8 cellular contexts compared by ENCODE assay signal in genomic region chr7:92246363-92247101, GRCh38. TPM values are rescaled to one million over a fixed set of nuclear protein-coding genes. Genes with fewer than 3 reads are reported as not detected.
DNase-seq lines count a peak whose midpoint lies in the region; ATAC-seq, FAIRE-seq and TF ChIP-seq lines count a peak whose summit lies in the region.

No MANE protein-coding gene starts in this region.

- no peaks in the 10 kb centered on the region for H3K27me3 ChIP-seq in A673 (replicated peaks; ENCODE audit: insufficient read depth, low read depth, low read length, poor library complexity)

- no peak for TF ChIP-seq POLR2A in GM12892 (IDR thresholded peaks at IDR 0.05; ENCODE audit: low read depth, low read length)

- peaks cover 4% of the 10 kb centered on the region for H3K36me3 Mint-ChIP-seq in natural killer cell treated with Interleukin-12 subunit alpha and Interleukin-12 subunit beta and Interleukin-15 and Interleukin-18, amount 100 ng/mL, for 72 hours

- H3K27me3 Mint-ChIP-seq in natural killer cell treated with Interleukin-12 subunit alpha and Interleukin-12 subunit beta and Interleukin-15 and Interleukin-18, amount 100 ng/mL, for 72 hours, result no peaks in the 10 kb centered on the region

- BruUV-seq in A673 (replicated peaks; lab: Mats Ljungman, UMichigan), result no TSS peak

- peak; percentile 27 for ATAC-seq in HG02678 (IDR thresholded peaks at IDR 0.05; ENCODE audit: unreplicated experiment)
- ATAC-seq in natural killer cell treated with Interleukin-12 subunit alpha and Interleukin-12 subunit beta and Interleukin-15 and Interleukin-18, amount 100 ng/mL, for 72 hours, result peak; percentile 2 to 46

- H3K4me1 Mint-ChIP-seq in natural killer cell treated with Interleukin-12 subunit alpha and Interleukin-12 subunit beta and Interleukin-15 and Interleukin-18, amount 100 ng/mL, for 72 hours (ENCODE audit: low read depth in 2 of 2), result peaks cover 33 to 41% of the 10 kb centered on the region in 2 donors

- peak overlapping the region; percentile 100 for H3K4me3 Mint-ChIP-seq in natural killer cell treated with Interleukin-12 subunit alpha and Interleukin-12 subunit beta and Interleukin-15 and Interleukin-18, amount 100 ng/mL, for 72 hours

- CTCF ChIA-PET in A673 (lab: Charles Lee), result interaction anchor here (0.6 to 1.1 kb wide), 3 partner anchors 24 to 178 kb away, joined by 3 read pairs; no protein-coding TSS in a partner anchor

- H3K4me1 ChIP-seq in A673 (ENCODE audit: insufficient read depth, low read length, poor library complexity, severe bottlenecking), result peaks cover 20% of the 10 kb centered on the region

- peak overlapping the region; percentile 83 for H3K4me3 ChIP-seq in A673 (ENCODE audit: low read depth, low read length, poor library complexity, severe bottlenecking)

- H3K27ac Mint-ChIP-seq in natural killer cell treated with Interleukin-12 subunit alpha and Interleukin-12 subunit beta and Interleukin-15 and Interleukin-18, amount 100 ng/mL, for 72 hours, result peak overlapping the region; percentile 86 to 100

- peak; percentile 24 for FAIRE-seq in GM12892 (lab: Jason Lieb, UNC)

- H3K9me3 ChIP-seq in A673 (ENCODE audit: low read depth, low read length, poor library complexity, severe bottlenecking), result no peaks in the 10 kb centered on the region

- H3K27ac ChIP-seq in A673 (ENCODE audit: low read depth, low read length, poor library complexity, severe bottlenecking), result peak overlapping the region; percentile 83

- H3K36me3 ChIP-seq in A673 (ENCODE audit: insufficient read depth, low read length, poor library complexity, severe bottlenecking), result peaks cover 5% of the 10 kb centered on the region

- POLR2A ChIA-PET in A673 (lab: Charles Lee; ENCODE audit: low non-redundant PET), result no interaction called here

- DNase-seq in A673 (ENCODE audit: low spot score), result peak; percentile 51
- DNase-seq in GM12892 (ENCODE audit: insufficient read length), result no peak
- peak; percentile 25 for DNase-seq in NCI-H1105 (lab: John Stamatoyannopoulos, UW)
- DNase-seq in activated T-cell treated with anti-CD3 and anti-CD28 coated beads for 4 hours, result peak; percentile 5
- peak; percentile 35 for DNase-seq in fibroblast of peridontal ligament (ENCODE audit: extremely low read depth)
- no peak for DNase-seq in natural killer cell treated with Interleukin-12 subunit alpha and Interleukin-12 subunit beta and Interleukin-15 and Interleukin-18, amount 100 ng/mL, for 72 hours (ENCODE audit: low spot score)
- no peak for DNase-seq in DMS114 treated with DMSO at 0.1 percent for 48 hours (lab: John Stamatoyannopoulos, UW; ENCODE audit: unreplicated experiment)

- TF ChIP-seq CTCF in A673 (conservative IDR thresholded peaks at IDR 0.05; ENCODE audit: low read depth, low read length), result no peak

- no peaks in the 10 kb centered on the region for H3K9me3 Mint-ChIP-seq in natural killer cell treated with Interleukin-12 subunit alpha and Interleukin-12 subunit beta and Interleukin-15 and Interleukin-18, amount 100 ng/mL, for 72 hours

- intact Hi-C loops in A673 (cut with micrococcal nuclease; ENCODE audit: unreplicated experiment), result no loop called here

RNA-seq across cellular contexts. Expression of gene ANKIB1, which starts 0.8 kb away (rescaled TPM):
- total RNA-seq in A673 (2021), result 41.2 and 42.1 TPM in 2 replicates
- polyA plus RNA-seq in GM12892 (2012; ENCODE audit: missing spikeins), result 30.6 TPM
- total RNA-seq in natural killer cell treated with Interleukin-12 subunit alpha and Interleukin-12 subunit beta and Interleukin-15 and Interleukin-18, amount 100 ng/mL, for 72 hours, result 10 to 100 TPM; 48.8 to 66.8 TPM

RNA-seq across cellular contexts. Expression of gene KRIT1, which starts 0.8 kb away (rescaled TPM):
- total RNA-seq in A673 (2021), result 41.3 and 45.7 TPM in 2 replicates
- 29.1 TPM for polyA plus RNA-seq in GM12892 (2012; ENCODE audit: missing spikeins)
- total RNA-seq in natural killer cell treated with Interleukin-12 subunit alpha and Interleukin-12 subunit beta and Interleukin-15 and Interleukin-18, amount 100 ng/mL, for 72 hours, result 10 to 100 TPM; 51.6 to 61.0 TPM

Comparison
In these comparisons a context has a peak if more than half of its experiments do, and no peak if none do; other contexts are left out.
1. DNase-seq: peak in A673 (single experiment), NCI-H1105 (single experiment), activated T-cell treated with anti-CD3 and anti-CD28 coated beads for 4 hours (single experiment) and fibroblast of peridontal ligament (single experiment); none in GM12892 (single experiment), natural killer cell treated with Interleukin-12 subunit alpha and Interleukin-12 subunit beta and Interleukin-15 and Interleukin-18, amount 100 ng/mL, for 72 hours (single experiment) and DMS114 treated with DMSO at 0.1 percent for 48 hours (single experiment).